In the genomic region with DNA sequence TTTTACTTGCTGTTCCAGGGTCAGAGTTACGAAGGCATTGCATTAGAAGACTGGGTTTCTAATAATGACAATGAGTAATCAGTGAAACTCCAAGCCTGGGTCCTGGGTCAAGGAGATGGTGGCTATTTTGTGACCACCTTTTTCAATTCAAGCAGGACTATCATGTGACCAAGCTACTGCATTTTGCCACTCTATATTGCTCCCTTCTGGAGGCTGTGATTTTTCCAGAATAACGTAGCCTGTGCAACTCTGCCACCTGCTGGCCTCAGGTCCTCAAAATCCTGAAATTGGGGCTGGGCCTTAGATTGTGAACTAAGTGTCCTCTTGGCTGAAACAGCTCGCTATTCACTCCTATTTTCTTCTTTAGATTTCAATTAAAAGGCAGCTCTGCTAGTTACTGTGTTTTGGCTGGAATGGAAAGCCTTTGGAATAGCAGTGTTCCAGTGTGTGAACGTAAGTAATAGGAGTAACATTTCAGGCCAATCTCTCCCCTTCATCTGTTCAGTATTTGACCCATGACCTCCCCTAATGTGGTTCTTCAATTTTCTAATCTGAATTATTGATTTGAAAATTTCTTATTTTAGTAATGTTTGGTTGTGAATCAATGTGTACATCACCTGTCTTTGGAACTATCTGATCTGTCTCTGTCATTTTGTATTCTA, we compare ENCODE assay signal across 8 cellular contexts. TPM values are rescaled to one million over a fixed set of nuclear protein-coding genes. Genes with fewer than 3 reads are reported as not detected.
DNase-seq lines count a peak whose midpoint lies in the region; ATAC-seq and TF ChIP-seq lines count a peak whose summit lies in the region.

No MANE protein-coding gene starts in this region.

- H3K79me2 ChIP-seq in osteoblast (ENCODE audit: insufficient read depth, low read length) = no peaks in the 10 kb centered on the region

- H3K4me3 ChIP-seq in GM12875 (ENCODE audit: low read depth, low read length) (no peak overlapping the region), osteoblast (ENCODE audit: insufficient read depth, low read length) (no peak overlapping the region)

- peak; percentile 62; the same call in 1 of the 2 replicates for TF ChIP-seq CTCF in GM12875 (IDR thresholded peaks at IDR 0.05; ENCODE audit: borderline replicate concordance, insufficient read depth, low read depth, low read length)
- peak; percentile 71 for TF ChIP-seq CTCF in osteoblast (IDR thresholded peaks at IDR 0.05; ENCODE audit: extremely low read depth, low read depth, low read length)

- no peak overlapping the region for H3K4me2 ChIP-seq in osteoblast (ENCODE audit: insufficient read depth, low read length)

- no peak overlapping the region for H2AFZ ChIP-seq in osteoblast (ENCODE audit: low read length)

- no peaks in the 10 kb centered on the region for H3K36me3 ChIP-seq in osteoblast (ENCODE audit: insufficient read depth, low read length)

- H3K9me3 ChIP-seq in osteoblast (ENCODE audit: low read depth, low read length) = no peaks in the 10 kb centered on the region

- ATAC-seq in HG02970 (IDR thresholded peaks at IDR 0.05; ENCODE audit: low FRiP score, unreplicated experiment) (no peak), GM18870 (IDR thresholded peaks at IDR 0.05; ENCODE audit: unreplicated experiment) (no peak)

- DNase-seq in AG08395 (ENCODE audit: low spot score) (peak; percentile 19), NCI-H2196 treated with DMSO at 0.1 percent for 48 hours (lab: John Stamatoyannopoulos, UW; ENCODE audit: unreplicated experiment) (peak; percentile 26), fibroblast of the conjunctiva (ENCODE audit: low read depth) (peak; percentile 40), osteoblast (ENCODE audit: insufficient read length, low spot score, missing footprints) (peak; percentile 25)
- DNase-seq in activated CD8-positive, alpha-beta memory T cell treated with anti-CD3 and anti-CD28 coated beads, Interleukin-2, amount 50 U/mL, for 4 hours = peak; percentile 30

- no peaks in the 10 kb centered on the region for H3K27me3 ChIP-seq in osteoblast (ENCODE audit: insufficient read depth, low read length)

- no peak overlapping the region for H3K27ac ChIP-seq in osteoblast (ENCODE audit: low read depth, low read length)

- no peaks in the 10 kb centered on the region for H3K4me1 ChIP-seq in osteoblast (ENCODE audit: insufficient read depth, low read length)

- H4K20me1 ChIP-seq in osteoblast (ENCODE audit: insufficient read depth, low read length) = no peaks in the 10 kb centered on the region

RNA-seq across cellular contexts. Expression of a gene that starts 52.9 kb away (rescaled TPM):
- 92.6 and 98.7 TPM in 2 replicates for total RNA-seq in osteoblast

RNA-seq across cellular contexts. Expression of a gene that starts 54.0 kb away (rescaled TPM):
- not detected in 2 replicates for total RNA-seq in osteoblast
